8 cellular contexts compared by ENCODE assay signal in genomic region chr14:91244501-91244901, GRCh38. TPM values are rescaled to one million over a fixed set of nuclear protein-coding genes. Genes with fewer than 3 reads are reported as not detected.
DNase-seq lines count a peak whose midpoint lies in the region; ATAC-seq and TF ChIP-seq lines count a peak whose summit lies in the region.

GPR68 (minus strand) TSS chr14:91244704; CDS start chr14:91235050, 9,654 bp downstream.

- peak within 1 kb of the TSS; percentile 85 to 94 (median 91) for H3K27ac Mint-ChIP-seq in IgD-negative memory B cell
- H3K27ac Mint-ChIP-seq in natural killer cell treated with Interleukin-12 subunit alpha and Interleukin-12 subunit beta and Interleukin-15 and Interleukin-18, amount 100 ng/mL, for 72 hours = peak within 1 kb of the TSS; percentile 85 to 87

- peaks cover 5% of the 10 kb centered on the region for H3K36me3 Mint-ChIP-seq in IgD-negative memory B cell
- H3K36me3 Mint-ChIP-seq in natural killer cell treated with Interleukin-12 subunit alpha and Interleukin-12 subunit beta and Interleukin-15 and Interleukin-18, amount 100 ng/mL, for 72 hours = peaks cover 18% of the 10 kb centered on the region

- peak within 1 kb of the TSS; percentile 86 to 97 (median 93) for H3K4me2 ChIP-seq in BLaER1 treated with 17β-estradiol and CSF1 and Interleukin-3, amounts not matched to agents 10 nM and 100 nM

- no peaks in the 10 kb centered on the region for H4K20me1 ChIP-seq in BLaER1 treated with 17β-estradiol and CSF1 and Interleukin-3, amounts not matched to agents 10 nM and 100 nM

- peak within 1 kb of the TSS; percentile 72 to 95 (median 86) for H3K4me3 Mint-ChIP-seq in IgD-negative memory B cell
- peak within 1 kb of the TSS; percentile 90 for H3K4me3 Mint-ChIP-seq in natural killer cell treated with Interleukin-12 subunit alpha and Interleukin-12 subunit beta and Interleukin-15 and Interleukin-18, amount 100 ng/mL, for 72 hours

- peaks cover 64 to 87% (median 79%) of the 10 kb centered on the region in 10 experiments for H3K4me1 ChIP-seq in BLaER1 treated with 17β-estradiol and CSF1 and Interleukin-3, amounts not matched to agents 10 nM and 100 nM

- H3K9me3 ChIP-seq in BLaER1 treated with 17β-estradiol and CSF1 and Interleukin-3, amounts not matched to agents 10 nM and 100 nM (replicated peaks in 1 of 11) = peaks cover 0 to 11% (median 6%) of the 10 kb centered on the region in 11 experiments; a peak in 8 of 22 replicates
- H3K9me3 ChIP-seq in WERI-Rb-1 (ENCODE audit: severe bottlenecking) = peaks cover 7% of the 10 kb centered on the region

- peak within 1 kb of the TSS; percentile 3 to 67 (median 46); a peak in 19 of 22 replicates for H3K9ac ChIP-seq in BLaER1 treated with 17β-estradiol and CSF1 and Interleukin-3, amounts not matched to agents 10 nM and 100 nM

- H3K4me1 Mint-ChIP-seq in IgD-negative memory B cell = peaks cover 31 to 45% (median 36%) of the 10 kb centered on the region in 3 donors
- H3K4me1 Mint-ChIP-seq in natural killer cell treated with Interleukin-12 subunit alpha and Interleukin-12 subunit beta and Interleukin-15 and Interleukin-18, amount 100 ng/mL, for 72 hours (ENCODE audit: low read depth in 2 of 2) = peaks cover 73 to 82% of the 10 kb centered on the region in 2 donors

- ATAC-seq in natural killer cell treated with Interleukin-12 subunit alpha and Interleukin-12 subunit beta and Interleukin-15 and Interleukin-18, amount 100 ng/mL, for 72 hours = peak in 1 of 2 donors; percentile 32
- ATAC-seq in GM18505 (IDR thresholded peaks at IDR 0.05; ENCODE audit: unreplicated experiment) = no peak

- no peaks in the 10 kb centered on the region for H3K36me3 ChIP-seq in BLaER1 treated with 17β-estradiol and CSF1 and Interleukin-3, amounts not matched to agents 10 nM and 100 nM
- H3K36me3 ChIP-seq in WERI-Rb-1 = no peaks in the 10 kb centered on the region

- peak within 1 kb of the TSS in 10 of 11 experiments; percentile 16 to 75 (median 64); a peak in 19 of 22 replicates for H3K27ac ChIP-seq in BLaER1 treated with 17β-estradiol and CSF1 and Interleukin-3, amounts not matched to agents 10 nM and 100 nM
- no peak within 1 kb of the TSS for H3K27ac ChIP-seq in WERI-Rb-1

- no peak for TF ChIP-seq CTCF in WERI-Rb-1 (IDR thresholded peaks at IDR 0.05; ENCODE audit: low read depth, low read length)

- DNase-seq in WERI-Rb-1 = peak; percentile 62
- DNase-seq in fibroblast of gingiva (ENCODE audit: low read depth) = peak; percentile 57
- no peak for DNase-seq in natural killer cell treated with Interleukin-12 subunit alpha and Interleukin-12 subunit beta and Interleukin-15 and Interleukin-18, amount 100 ng/mL, for 72 hours (ENCODE audit: low spot score)
- DNase-seq in NCI-H1048 (lab: John Stamatoyannopoulos, UW) = no peak
- DNase-seq in stimulated activated CD4-positive, alpha-beta T cell treated with anti-CD3 and anti-CD28 coated beads, Interleukin-2, amount 100 ng/mL, for 24 hours = no peak

- H3K27me3 ChIP-seq in BLaER1 treated with 17β-estradiol and CSF1 and Interleukin-3, amounts not matched to agents 10 nM and 100 nM = peaks cover 0 to 7% (median 0%) of the 10 kb centered on the region in 11 experiments; a peak in 1 of 22 replicates
- no peaks in the 10 kb centered on the region for H3K27me3 ChIP-seq in WERI-Rb-1 (ENCODE audit: insufficient read depth, low read depth, severe bottlenecking)

- H3K9me3 Mint-ChIP-seq in IgD-negative memory B cell = no peaks in the 10 kb centered on the region
- peaks cover 8% of the 10 kb centered on the region for H3K9me3 Mint-ChIP-seq in natural killer cell treated with Interleukin-12 subunit alpha and Interleukin-12 subunit beta and Interleukin-15 and Interleukin-18, amount 100 ng/mL, for 72 hours

- TF ChIP-seq POLR2A in GM18505 (IDR thresholded peaks at IDR 0.05; ENCODE audit: borderline replicate concordance, extremely low read depth, insufficient read depth, insufficient read length) = no peak

- H3K27me3 Mint-ChIP-seq in IgD-negative memory B cell = no peaks in the 10 kb centered on the region
- H3K27me3 Mint-ChIP-seq in natural killer cell treated with Interleukin-12 subunit alpha and Interleukin-12 subunit beta and Interleukin-15 and Interleukin-18, amount 100 ng/mL, for 72 hours = no peaks in the 10 kb centered on the region

- peak within 1 kb of the TSS in 8 of 10 experiments; percentile 4 to 29 (median 14); a peak in 9 of 20 replicates for H3K4me3 ChIP-seq in BLaER1 treated with 17β-estradiol and CSF1 and Interleukin-3, amounts not matched to agents 10 nM and 100 nM
- H3K4me3 ChIP-seq in WERI-Rb-1 (ENCODE audit: low read depth, low read length) = no peak within 1 kb of the TSS

RNA-seq across cellular contexts. Expression of gene GPR68, which starts in this region (rescaled TPM):
- 1.6 TPM for polyA plus RNA-seq in IgD-negative memory B cell
- total RNA-seq in natural killer cell treated with Interleukin-12 subunit alpha and Interleukin-12 subunit beta and Interleukin-15 and Interleukin-18, amount 100 ng/mL, for 72 hours = 10 to 100 TPM; 17.4 to 30.2 TPM

Comparison
In these comparisons a context has a peak if more than half of its experiments do, and no peak if none do; other contexts are left out.
1. DNase-seq: peak in WERI-Rb-1 (single experiment) and fibroblast of gingiva (single experiment); none in natural killer cell treated with Interleukin-12 subunit alpha and Interleukin-12 subunit beta and Interleukin-15 and Interleukin-18, amount 100 ng/mL, for 72 hours (single experiment), NCI-H1048 (single experiment) and stimulated activated CD4-positive, alpha-beta T cell treated with anti-CD3 and anti-CD28 coated beads, Interleukin-2, amount 100 ng/mL, for 24 hours (0 of 2).